In the genomic region with DNA sequence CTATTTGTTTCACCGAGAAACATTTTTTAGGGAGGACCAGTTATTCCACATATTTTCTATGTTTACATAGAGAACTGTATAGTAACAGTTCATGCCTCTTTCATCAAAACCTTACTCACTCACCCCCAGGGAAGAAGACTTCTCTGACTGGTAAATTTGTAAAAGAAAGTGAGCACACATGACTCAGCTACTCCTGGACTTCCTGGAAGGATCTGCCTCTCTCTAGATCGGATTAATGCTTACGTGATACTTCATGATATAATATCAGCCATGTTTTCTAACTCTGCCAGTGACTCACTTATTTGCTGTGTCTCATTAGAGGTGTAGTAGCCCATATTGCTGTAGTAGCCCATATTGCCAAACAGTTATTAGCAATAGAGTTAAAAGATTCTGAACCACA, we compare ENCODE assay signal across 15 cellular contexts.
A peak's percentile ranks its signal among the peaks of the same experiment; 100 is the strongest.
DNase-seq lines count a peak whose midpoint lies in the region; ATAC-seq, FAIRE-seq and TF ChIP-seq lines count a peak whose summit lies in the region.
"Had no signal": no experiment of that assay in that cellular context is flagged by ENCODE, and none has a peak within 500 bp of the region (broad histone marks: within the 10 kb centered on the region; RNA-seq: fewer than 3 reads in every experiment).

No MANE protein-coding gene starts in this region.

- H3K4me3 Mint-ChIP-seq in T-helper 2 cell treated with Interferon-gamma antibody and Interleukin-4, amounts not matched to agents 5 μg/mL and 100 μg/mL, for 36 hours: no peak overlapping the region
- H3K4me3 Mint-ChIP-seq: activated naive CD8-positive, alpha-beta T cell treated with anti-CD3 and anti-CD28 coated beads, Interleukin-2, amount 10 ng/mL, durations not matched to agents 7 days and 5 days; effector memory CD8-positive, alpha-beta T cell; HFFc6 had no signal

- no peaks in the 10 kb centered on the region for H4K20me1 ChIP-seq in K562 (replicated peaks; ENCODE audit: control insufficient read depth, insufficient read depth, low read length)
- H4K20me1 ChIP-seq in hepatocyte (ENCODE audit: insufficient read depth, poor library complexity, severe bottlenecking): no peaks in the 10 kb centered on the region

- no peaks in the 10 kb centered on the region for H3K27me3 ChIP-seq in K562 (ENCODE audit: control insufficient read depth in 2 of 2, insufficient read depth in 2 of 2, low read length in 2 of 2)
- no peaks in the 10 kb centered on the region for H3K27me3 ChIP-seq in hepatocyte
- H3K27me3 ChIP-seq: tibial artery had no signal

- H3K4me2 ChIP-seq in A549 (peak overlapping the region; percentile 56), K562 (ENCODE audit: insufficient read depth, low read length) (peak overlapping the region; percentile 38; the same call in 1 of the 2 replicates), hepatocyte (peak overlapping the region; percentile 30)

- CTCF ChIA-PET in A549 (lab: Yijun Ruan, JAX): interaction anchor here (0.8 to 1.8 kb wide), 2 partner anchors 21 to 274 kb away, joined by 3 to 6 read pairs; no protein-coding TSS in a partner anchor
- CTCF ChIA-PET in K562 (lab: Yijun Ruan, JAX; ENCODE audit: low intra/inter-chr PET ratio): no interaction called here

- H3K27me3 Mint-ChIP-seq in T-helper 2 cell treated with Interferon-gamma antibody and Interleukin-4, amounts not matched to agents 5 μg/mL and 100 μg/mL, for 36 hours (ENCODE audit: low read depth): no peaks in the 10 kb centered on the region
- H3K27me3 Mint-ChIP-seq: activated naive CD8-positive, alpha-beta T cell treated with anti-CD3 and anti-CD28 coated beads, Interleukin-2, amount 10 ng/mL, durations not matched to agents 7 days and 5 days; effector memory CD8-positive, alpha-beta T cell had no signal

- H3K79me2 ChIP-seq in K562 (ENCODE audit: control insufficient read depth, insufficient read depth, low read length): no peaks in the 10 kb centered on the region
- H3K79me2 ChIP-seq in hepatocyte: no peaks in the 10 kb centered on the region

- H3K9ac ChIP-seq in K562 (ENCODE audit: insufficient read depth in 1 of 2, low read depth in 2 of 2, low read length in 2 of 2): no peak overlapping the region

- TF ChIP-seq CTCF in A549 (IDR thresholded peaks at IDR 0.05) (no peak), K562 (IDR thresholded peaks at IDR 0.05 in 2 of 3, conservative IDR thresholded peaks at IDR 0.05 in 1 of 3; ENCODE audit: insufficient read depth in 2 of 3, low read depth in 1 of 3, low read length in 3 of 3) (no peak), hepatocyte (IDR thresholded peaks at IDR 0.05; ENCODE audit: poor library complexity) (no peak)

- H3K4me3 ChIP-seq in A549: no peak overlapping the region
- no peak overlapping the region for H3K4me3 ChIP-seq in K562
- H3K4me3 ChIP-seq in hepatocyte: no peak overlapping the region
- H3K4me3 ChIP-seq: tibial artery had no signal

- H2AFZ ChIP-seq in K562 (ENCODE audit: low read depth, low read length) (peak overlapping the region; percentile 44; the same call in 1 of the 2 replicates), hepatocyte (no peak overlapping the region)

- H3K9me3 ChIP-seq in A549: peaks cover 7% of the 10 kb centered on the region; the same call in 2 of the 3 replicates
- H3K9me3 ChIP-seq in K562 (replicated peaks; ENCODE audit: control insufficient read depth, insufficient read depth, low read depth, low read length): no peaks in the 10 kb centered on the region
- no peaks in the 10 kb centered on the region for H3K9me3 ChIP-seq in hepatocyte (ENCODE audit: low read depth)
- H3K9me3 ChIP-seq: tibial artery had no signal

- no peaks in the 10 kb centered on the region for H3K9me1 ChIP-seq in K562 (ENCODE audit: control insufficient read depth, insufficient read depth, low read length)

- ATAC-seq in A549 (peak; percentile 99 to 100), K562 (no peak), GM18867 (IDR thresholded peaks at IDR 0.05; ENCODE audit: unreplicated experiment) (no peak), HG03460 (IDR thresholded peaks at IDR 0.05; ENCODE audit: unreplicated experiment) (no peak)
- ATAC-seq: effector memory CD8-positive, alpha-beta T cell; right cardiac atrium had no signal

- TF ChIP-seq RAD21 in A549 (conservative IDR thresholded peaks at IDR 0.05 in 1 of 2, IDR thresholded peaks at IDR 0.05 in 1 of 2): peak; percentile 18 to 56; a peak in 4 of 5 replicates
- TF ChIP-seq RAD21 in K562 (CRISPR knock-in tag; conservative IDR thresholded peaks at IDR 0.05 in 1 of 2, IDR thresholded peaks at IDR 0.05 in 1 of 2): no peak

- peak; percentile 85 to 88; a peak in 3 of 5 replicates for TF ChIP-seq EP300 in A549 (IDR thresholded peaks at IDR 0.05)
- no peak for TF ChIP-seq EP300 in K562 (IDR thresholded peaks at IDR 0.05; ENCODE audit: low read length)

- in situ Hi-C loops in K562 (cut with MboI): no loop called here

- H3K27ac ChIP-seq in A549 (peak overlapping the region; percentile 74 to 91), K562 (ENCODE audit: extremely low read depth, low read depth, low read length) (peak overlapping the region; percentile 53; the same call in 2 of the 3 replicates), hepatocyte (peak overlapping the region; percentile 46)
- H3K27ac ChIP-seq: tibial artery had no signal

- no peaks in the 10 kb centered on the region for H3K9me3 Mint-ChIP-seq in T-helper 2 cell treated with Interferon-gamma antibody and Interleukin-4, amounts not matched to agents 5 μg/mL and 100 μg/mL, for 36 hours

- WGBS in A549 (ENCODE audit: missing lambda C conversion rate): 3% methylated on average over 3 of the region's 3 CpGs
- WGBS in K562 (ENCODE audit: insufficient coverage, low coverage, missing lambda C conversion rate): 17% methylated on average over 3 of the region's 3 CpGs
- 38% methylated on average over 3 of the region's 3 CpGs for WGBS in hepatocyte (ENCODE audit: low lambda C conversion rate, missing lambda C conversion rate)

- DNase-seq in A549 (ENCODE audit: low read depth in 1 of 2, low spot score in 1 of 2) (peak; percentile 69 to 98), HT1080 (ENCODE audit: low read depth) (peak; percentile 89), K562 (ENCODE audit: extremely low read depth in 1 of 4, low spot score in 3 of 4) (peak in 2 of 4 experiments; percentile 1 to 5), hepatocyte (ENCODE audit: low spot score) (peak; percentile 61)
- DNase-seq in T-helper 2 cell treated with Interferon-gamma antibody and Interleukin-4, amounts not matched to agents 5 μg/mL and 100 μg/mL, for 36 hours (ENCODE audit: low spot score): no peak
- no peak for DNase-seq in central memory CD4-positive, alpha-beta T cell
- DNase-seq: activated naive CD8-positive, alpha-beta T cell treated with anti-CD3 and anti-CD28 coated beads, Interleukin-2, amount 10 ng/mL, durations not matched to agents 7 days and 5 days; DMS79; effector memory CD8-positive, alpha-beta T cell; HFFc6; NCI-H1930; right cardiac atrium; tibial artery had no signal

- POLR2A ChIA-PET in A549 (lab: Yijun Ruan, JAX) (interaction anchor here (1.3 kb wide), 1 partner anchor 108 kb away, joined by 3 read pairs; no protein-coding TSS in a partner anchor), K562 (lab: Yijun Ruan, JAX) (no interaction called here)

- H3K4me1 Mint-ChIP-seq in T-helper 2 cell treated with Interferon-gamma antibody and Interleukin-4, amounts not matched to agents 5 μg/mL and 100 μg/mL, for 36 hours (ENCODE audit: low read depth): no peaks in the 10 kb centered on the region
- H3K4me1 Mint-ChIP-seq: activated naive CD8-positive, alpha-beta T cell treated with anti-CD3 and anti-CD28 coated beads, Interleukin-2, amount 10 ng/mL, durations not matched to agents 7 days and 5 days had no signal

- peaks cover 25% of the 10 kb centered on the region for H3K4me1 ChIP-seq in A549
- H3K4me1 ChIP-seq in K562 (replicated peaks in 1 of 2; ENCODE audit: control insufficient read depth in 2 of 2, insufficient read depth in 2 of 2, low read length in 2 of 2): no peaks in the 10 kb centered on the region; a peak in 1 of 5 replicates
- H3K4me1 ChIP-seq in hepatocyte (ENCODE audit: insufficient read depth): no peaks in the 10 kb centered on the region
- H3K4me1 ChIP-seq: tibial artery had no signal

- TF ChIP-seq POLR2A in A549 (IDR thresholded peaks at IDR 0.05; ENCODE audit: low read length) (no peak), K562 (conservative IDR thresholded peaks at IDR 0.05) (no peak)

- no peak overlapping the region for H3K27ac Mint-ChIP-seq in T-helper 2 cell treated with Interferon-gamma antibody and Interleukin-4, amounts not matched to agents 5 μg/mL and 100 μg/mL, for 36 hours
- H3K27ac Mint-ChIP-seq: activated naive CD8-positive, alpha-beta T cell treated with anti-CD3 and anti-CD28 coated beads, Interleukin-2, amount 10 ng/mL, durations not matched to agents 7 days and 5 days; effector memory CD8-positive, alpha-beta T cell; HFFc6 had no signal

- BruUV-seq in K562 (replicated peaks; lab: Mats Ljungman, UMichigan): no TSS peak

- H3K9me2 ChIP-seq in hepatocyte (replicated peaks; ENCODE audit: insufficient read depth): no peaks in the 10 kb centered on the region

- H3K36me3 ChIP-seq in K562 (ENCODE audit: control insufficient read depth, insufficient read depth, low read length) (no peaks in the 10 kb centered on the region), hepatocyte (replicated peaks; ENCODE audit: insufficient read depth, low read depth) (no peaks in the 10 kb centered on the region)
- H3K36me3 ChIP-seq: tibial artery had no signal

- H3K36me3 Mint-ChIP-seq in T-helper 2 cell treated with Interferon-gamma antibody and Interleukin-4, amounts not matched to agents 5 μg/mL and 100 μg/mL, for 36 hours (ENCODE audit: low read depth): no peaks in the 10 kb centered on the region
- H3K36me3 Mint-ChIP-seq: activated naive CD8-positive, alpha-beta T cell treated with anti-CD3 and anti-CD28 coated beads, Interleukin-2, amount 10 ng/mL, durations not matched to agents 7 days and 5 days had no signal

- FAIRE-seq in A549 (lab: Jason Lieb, UNC) (peak; percentile 99), K562 (lab: Jason Lieb, UNC) (no peak)

- intact Hi-C loops in K562 (cut with micrococcal nuclease): no loop called here

TF ChIP-seq in A549, 52 proteins besides CTCF, POLR2A, EP300 and RAD21 (continues in another document):
- TF ChIP-seq SMC3 (IDR thresholded peaks at IDR 0.05): peak; percentile 46; the same call in 2 of the 3 replicates
- no peak for TF ChIP-seq MAZ (IDR thresholded peaks at IDR 0.05; ENCODE audit: borderline replicate concordance, low read depth, low read length)
- TF ChIP-seq MYC (IDR thresholded peaks at IDR 0.05; ENCODE audit: borderline replicate concordance, low read length): no peak

TF ChIP-seq in K562, 482 proteins besides CTCF, POLR2A, EP300 and RAD21 (continues in another document):
- TF ChIP-seq TRIM24 (IDR thresholded peaks at IDR 0.05) (no peak), MYC (IDR thresholded peaks at IDR 0.05; ENCODE audit: low read depth, low read length) (no peak), MYC (CRISPR knock-in tag; IDR thresholded peaks at IDR 0.05; ENCODE audit: borderline replicate concordance, low read depth) (no peak), CCAR2 (IDR thresholded peaks at IDR 0.05; ENCODE audit: low read depth, low read length) (no peak), SIN3B (IDR thresholded peaks at IDR 0.05; ENCODE audit: low read depth) (no peak), BRD9 (IDR thresholded peaks at IDR 0.05; ENCODE audit: low read depth, partially characterized antibody) (no peak)

Comparison
In these comparisons a context has a peak if more than half of its experiments do, and no peak if none do; other contexts are left out.
1. ATAC-seq: peak in A549 (2 of 2); none in K562 (single experiment), GM18867 (single experiment) and HG03460 (single experiment).
2. DNase-seq: peak in A549 (2 of 2), HT1080 (single experiment) and hepatocyte (single experiment); none in T-helper 2 cell treated with Interferon-gamma antibody and Interleukin-4, amounts not matched to agents 5 μg/mL and 100 μg/mL, for 36 hours (single experiment) and central memory CD4-positive, alpha-beta T cell (single experiment).
3. Peak in every context shown above with its lines, with median percentiles within 50 percentile points of each other: H3K27ac ChIP-seq and H3K4me2 ChIP-seq.